Comparison of ENCODE assay signal across 21 cellular contexts in the genomic region with DNA sequence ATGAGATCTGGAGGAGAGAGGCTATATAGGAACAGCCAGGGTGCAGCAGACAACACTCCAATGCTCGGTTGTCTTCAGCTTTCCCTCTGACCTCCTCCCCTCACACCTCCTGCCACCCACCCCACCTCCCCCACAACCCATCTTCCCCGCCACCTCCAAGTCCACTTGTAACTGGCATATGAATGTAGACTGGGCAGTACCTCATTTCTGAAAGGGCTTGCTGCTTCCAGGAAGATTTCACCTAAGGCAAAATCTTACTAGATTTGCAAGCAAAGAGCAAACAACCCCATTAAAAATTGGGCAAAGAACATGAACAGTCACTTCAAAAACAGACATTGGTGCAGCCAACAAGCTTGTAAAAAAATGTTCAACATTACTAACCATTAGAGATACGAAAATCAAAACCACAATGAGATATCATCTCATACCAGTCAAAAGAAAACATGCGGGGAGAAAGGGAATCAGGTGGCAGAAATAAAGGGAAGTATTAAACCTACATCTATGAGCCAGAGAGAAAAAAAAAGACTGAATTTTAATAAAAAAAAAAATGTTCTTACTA.
"Had no signal": no experiment of that assay in that cellular context is flagged by ENCODE, and none has a peak within 500 bp of the region (broad histone marks: within the 10 kb centered on the region; RNA-seq: fewer than 3 reads in every experiment).

No MANE protein-coding gene starts in this region.

- H3K4me1 ChIP-seq: lower lobe of right lung, upper lobe of right lung had no signal

- H3K27ac ChIP-seq: brain microvascular endothelial cell, coronary artery, lower lobe of right lung, upper lobe of right lung had no signal

- H3K36me3 Mint-ChIP-seq: mesothelial cell of epicardium had no signal

- H3K9me3 ChIP-seq: lower lobe of right lung, upper lobe of right lung had no signal

- ATAC-seq: activated CD8-positive, alpha-beta T cell treated with anti-CD3 and anti-CD28 coated beads for 36 hours; activated naive CD8-positive, alpha-beta T cell treated with anti-CD3 and anti-CD28 coated beads, Interleukin-2, amount 50 U/mL, for 24 hours; activated T-helper 17 cell treated with anti-CD3 and anti-CD28 coated beads, Interleukin-2, amount 50 U/mL, for 72 hours; lower lobe of right lung; upper lobe of right lung had no signal

- H3K36me3 ChIP-seq: brain microvascular endothelial cell, lower lobe of right lung, upper lobe of right lung had no signal

- DNase-seq: activated CD4-positive, alpha-beta T cell treated with anti-CD3 and anti-CD28 coated beads, Interleukin-2, amount 10 ng/mL, durations not matched to agents 24 days and 14 days; activated CD8-positive, alpha-beta T cell treated with anti-CD3 and anti-CD28 coated beads for 36 hours; activated naive CD4-positive, alpha-beta T cell; activated naive CD8-positive, alpha-beta T cell treated with anti-CD3 and anti-CD28 coated beads, Interleukin-2, amount 50 U/mL, for 24 hours; activated T-cell treated with anti-CD3 and anti-CD28 coated beads, Interleukin-2, amount 50 U/mL, for 1 hour; aorta; brain microvascular endothelial cell; erythroblast; hypothalamus; islet precursor cell; lower lobe of right lung; posterior cingulate gyrus; stimulated activated CD4-positive, alpha-beta T cell treated with anti-CD3 and anti-CD28 coated beads, Interleukin-12 subunit alpha, Interleukin-12 subunit beta, amount 100 ng/mL, for 4 hours; stimulated activated CD4-positive, alpha-beta T cell treated with anti-CD3 and anti-CD28 coated beads, Interleukin-1b, Interleukin-23, amount 100 ng/mL, for 48 hours; stimulated activated CD8-positive, alpha-beta memory T cell treated with anti-CD3 and anti-CD28 coated beads, Interleukin-4, amount 100 ng/mL, for 48 hours; stimulated activated naive CD4-positive, alpha-beta T cell; upper lobe of right lung had no signal

- H3K9me3 Mint-ChIP-seq: activated CD4-positive, alpha-beta T cell treated with anti-CD3 and anti-CD28 coated beads, Interleukin-2, amount 10 ng/mL, durations not matched to agents 24 days and 14 days; activated CD8-positive, alpha-beta T cell treated with anti-CD3 and anti-CD28 coated beads for 36 hours; activated naive CD8-positive, alpha-beta T cell treated with anti-CD3 and anti-CD28 coated beads, Interleukin-2, amount 50 U/mL, for 24 hours; activated T-helper 17 cell treated with anti-CD3 and anti-CD28 coated beads, Interleukin-2, amount 50 U/mL, for 72 hours; mesothelial cell of epicardium; nephron had no signal

- H3K27me3 ChIP-seq: brain microvascular endothelial cell, upper lobe of right lung had no signal

- H3K27ac Mint-ChIP-seq: activated CD4-positive, alpha-beta T cell treated with anti-CD3 and anti-CD28 coated beads, Interleukin-2, amount 10 ng/mL, durations not matched to agents 24 days and 14 days; activated CD8-positive, alpha-beta T cell treated with anti-CD3 and anti-CD28 coated beads for 36 hours; activated naive CD8-positive, alpha-beta T cell treated with anti-CD3 and anti-CD28 coated beads, Interleukin-2, amount 50 U/mL, for 24 hours; activated T-helper 17 cell treated with anti-CD3 and anti-CD28 coated beads, Interleukin-2, amount 50 U/mL, for 72 hours; mesothelial cell of epicardium; nephron had no signal

- H3K4me3 ChIP-seq: coronary artery, lower lobe of right lung, upper lobe of right lung had no signal
